In genomic region chr4:67275179-67275750, GRCh38 we compare ENCODE assay signal across 33 cellular contexts.
"Had no signal": no experiment of that assay in that cellular context is flagged by ENCODE, and none has a peak within 500 bp of the region (broad histone marks: within the 10 kb centered on the region; RNA-seq: fewer than 3 reads in every experiment).

No MANE protein-coding gene starts in this region.

- ATAC-seq: activated CD8-positive, alpha-beta T cell treated with anti-CD3 and anti-CD28 coated beads for 36 hours; activated naive CD4-positive, alpha-beta T cell treated with anti-CD3 and anti-CD28 coated beads, Interleukin-2, amount 50 U/mL, for 72 hours; activated T-cell treated with anti-CD3 and anti-CD28 coated beads, Interleukin-2, amount 50 U/mL, for 4 hours; activated T-cell treated with anti-CD3 and anti-CD28 coated beads, Interleukin-2, amount 50 U/mL, for 72 hours; activated T-helper 17 cell treated with anti-CD3 and anti-CD28 coated beads, Interleukin-2, amount 50 U/mL, for 72 hours had no signal

- H3K27ac ChIP-seq: adrenal gland, ascending aorta, cardiac muscle cell, VCaP had no signal

- H3K9me3 ChIP-seq: adrenal gland, ascending aorta had no signal

- FAIRE-seq: bronchial epithelial cell, TTC549 had no signal

- H3K4me1 ChIP-seq: adrenal gland, ascending aorta had no signal

- H3K36me3 ChIP-seq: adrenal gland, ascending aorta, cardiac muscle cell had no signal

- DNase-seq: activated B cell treated with CpG ODN at 0.5 μM for 24 hours; activated CD4-positive, alpha-beta memory T cell treated with anti-CD3 and anti-CD28 coated beads for 36 hours; activated CD4-positive, alpha-beta T cell treated with anti-CD3 and anti-CD28 coated beads for 4 hours; activated CD4-positive, alpha-beta T cell treated with anti-CD3 and anti-CD28 coated beads, Interleukin-2, amount 10 ng/mL, durations not matched to agents 24 days and 14 days; activated CD4-positive, alpha-beta T cell treated with anti-CD3 and anti-CD28 coated beads, Interleukin-2, amount 50 U/mL, for 1 hour; activated CD4-positive, alpha-beta T cell treated with anti-CD3 and anti-CD28 coated beads, Interleukin-2, amount 50 U/mL, for 4 hours; activated CD4-positive, CD25-positive, alpha-beta regulatory T cell treated with anti-CD3 and anti-CD28 coated beads, Interleukin-2, amount 50 U/mL, for 72 hours; activated CD8-positive, alpha-beta memory T cell treated with anti-CD3 and anti-CD28 coated beads, Interleukin-2, amount 50 U/mL, for 4 hours; activated CD8-positive, alpha-beta T cell treated with anti-CD3 and anti-CD28 coated beads for 36 hours; activated effector memory CD4-positive, alpha-beta T cell treated with anti-CD3 and anti-CD28 coated beads, Interleukin-2, amount 50 U/mL, for 16 hours; activated gamma-delta T cell treated with Interleukin-2 at 50 U/mL for 16 hours; activated naive CD4-positive, alpha-beta T cell; activated naive CD4-positive, alpha-beta T cell treated with anti-CD3 and anti-CD28 coated beads for 36 hours; activated naive CD4-positive, alpha-beta T cell treated with anti-CD3 and anti-CD28 coated beads, Interleukin-2, amount 50 U/mL, for 16 hours; activated naive CD8-positive, alpha-beta T cell treated with anti-CD3 and anti-CD28 coated beads for 36 hours; activated T-cell treated with anti-CD3 and anti-CD28 coated beads for 4 hours; activated T-cell treated with anti-CD3 and anti-CD28 coated beads, Interleukin-2, amount 50 U/mL, for 1 hour; activated T-cell treated with anti-CD3 and anti-CD28 coated beads, Interleukin-2, amount 50 U/mL, for 4 hours; activated T-cell treated with anti-CD3 and anti-CD28 coated beads, Interleukin-2, amount 50 U/mL, for 72 hours; adrenal gland; amniotic stem cell; caudate nucleus; cerebellar nuclear complex; T-helper 1 cell; T-helper 2 cell; T-helper 9 cell had no signal

- H3K4me3 ChIP-seq: adrenal gland, ascending aorta, cardiac muscle cell had no signal

- H3K27me3 ChIP-seq: adrenal gland, ascending aorta, cardiac muscle cell had no signal
